9 cellular contexts compared by ENCODE assay signal in genomic region chr16:15434079-15434424, GRCh38. TPM values are rescaled to one million over a fixed set of nuclear protein-coding genes. Genes with fewer than 3 reads are reported as not detected.
DNase-seq lines count a peak whose midpoint lies in the region; ATAC-seq and TF ChIP-seq lines count a peak whose summit lies in the region.
"Had no signal": no experiment of that assay in that cellular context is flagged by ENCODE, and none has a peak within 500 bp of the region (broad histone marks: within the 10 kb centered on the region; RNA-seq: fewer than 3 reads in every experiment).

No MANE protein-coding gene starts in this region.

- no peaks in the 10 kb centered on the region for H3K9me3 ChIP-seq in right lobe of liver
- H3K9me3 ChIP-seq in thoracic aorta = no peaks in the 10 kb centered on the region

- intact Hi-C loops in activated CD4-positive, alpha-beta T cell treated with anti-CD3 and anti-CD28 coated beads, Interleukin-2, amount 10 ng/mL, durations not matched to agents 24 days and 14 days (cut with micrococcal nuclease) = no loop called here
- intact Hi-C loops in right lobe of liver (cut with DNase I) = no loop called here

- in situ Hi-C loops in brain microvascular endothelial cell (cut with HindIII; ENCODE audit: low pct_ligation_motif_present, low sequenced_read_pairs) = no loop called here

- DNase-seq in activated CD4-positive, alpha-beta T cell treated with anti-CD3 and anti-CD28 coated beads, Interleukin-2, amount 10 ng/mL, durations not matched to agents 24 days and 14 days = no peak
- DNase-seq in activated CD4-positive, alpha-beta T cell treated with anti-CD3 and anti-CD28 coated beads for 1 hour = no peak
- DNase-seq in brain microvascular endothelial cell = no peak
- DNase-seq in right lobe of liver = no peak
- no peak for DNase-seq in thoracic aorta (ENCODE audit: low spot score)
- DNase-seq in stimulated activated CD4-positive, alpha-beta T cell treated with anti-CD3 and anti-CD28 coated beads, Interleukin-4, amount 100 ng/mL, for 24 hours = no peak
- DNase-seq: NCI-H2171 treated with DMSO at 0.1 percent for 48 hours had no signal

- H3K9me3 Mint-ChIP-seq in activated CD4-positive, alpha-beta T cell treated with anti-CD3 and anti-CD28 coated beads, Interleukin-2, amount 10 ng/mL, durations not matched to agents 24 days and 14 days = no peaks in the 10 kb centered on the region

- H3K4me3 Mint-ChIP-seq in activated CD4-positive, alpha-beta T cell treated with anti-CD3 and anti-CD28 coated beads, Interleukin-2, amount 10 ng/mL, durations not matched to agents 24 days and 14 days = peak overlapping the region; percentile 90

- TF ChIP-seq POLR2A in right lobe of liver (IDR thresholded peaks at IDR 0.05) = no peak

- H3K27ac ChIP-seq in brain microvascular endothelial cell = no peak overlapping the region
- peak overlapping the region in 1 of 3 donors; percentile 73 for H3K27ac ChIP-seq in right lobe of liver
- peak overlapping the region; percentile 64 to 70 for H3K27ac ChIP-seq in thoracic aorta

- H3K36me3 Mint-ChIP-seq in activated CD4-positive, alpha-beta T cell treated with anti-CD3 and anti-CD28 coated beads, Interleukin-2, amount 10 ng/mL, durations not matched to agents 24 days and 14 days (ENCODE audit: low read depth) = no peaks in the 10 kb centered on the region

- peaks cover 14% of the 10 kb centered on the region for H3K4me1 Mint-ChIP-seq in activated CD4-positive, alpha-beta T cell treated with anti-CD3 and anti-CD28 coated beads, Interleukin-2, amount 10 ng/mL, durations not matched to agents 24 days and 14 days

- H3K4me3 ChIP-seq in brain microvascular endothelial cell (ENCODE audit: low read depth, low read length) = peak overlapping the region; percentile 88
- peak overlapping the region in 2 of 3 donors; percentile 83 to 91 for H3K4me3 ChIP-seq in right lobe of liver
- peak overlapping the region; percentile 82 for H3K4me3 ChIP-seq in thoracic aorta

- H3K27me3 ChIP-seq in brain microvascular endothelial cell (replicated peaks) (no peaks in the 10 kb centered on the region), right lobe of liver (no peaks in the 10 kb centered on the region), thoracic aorta (replicated peaks; ENCODE audit: insufficient read depth) (no peaks in the 10 kb centered on the region)

- H3K27ac Mint-ChIP-seq in activated CD4-positive, alpha-beta T cell treated with anti-CD3 and anti-CD28 coated beads, Interleukin-2, amount 10 ng/mL, durations not matched to agents 24 days and 14 days = no peak overlapping the region

- no peak for TF ChIP-seq CTCF in brain microvascular endothelial cell (IDR thresholded peaks at IDR 0.05; ENCODE audit: low read depth, low read length, missing control alignments)
- no peak for TF ChIP-seq CTCF in right lobe of liver (IDR thresholded peaks at IDR 0.05)
- no peak for TF ChIP-seq CTCF in thoracic aorta (IDR thresholded peaks at IDR 0.05)

- ATAC-seq in right lobe of liver (peak in 1 of 4 donors; percentile 2), thoracic aorta (ENCODE audit: insufficient number of reproducible peaks, low FRiP score, low read depth) (no peak), GM21717 (IDR thresholded peaks at IDR 0.05; ENCODE audit: unreplicated experiment) (no peak), HG03354 (IDR thresholded peaks at IDR 0.05; ENCODE audit: poor library complexity, severe bottlenecking, unreplicated experiment) (no peak)

- H3K4me1 ChIP-seq in right lobe of liver = peaks cover 0 to 17% (median 7%) of the 10 kb centered on the region in 4 donors
- peaks cover 0 to 20% of the 10 kb centered on the region in 2 donors for H3K4me1 ChIP-seq in thoracic aorta (ENCODE audit: control insufficient read depth in 1 of 2, low read depth in 2 of 2)

- H3K27me3 Mint-ChIP-seq in activated CD4-positive, alpha-beta T cell treated with anti-CD3 and anti-CD28 coated beads, Interleukin-2, amount 10 ng/mL, durations not matched to agents 24 days and 14 days = peaks cover 15% of the 10 kb centered on the region

- H3K36me3 ChIP-seq in brain microvascular endothelial cell (replicated peaks) (no peaks in the 10 kb centered on the region), right lobe of liver (no peaks in the 10 kb centered on the region), thoracic aorta (no peaks in the 10 kb centered on the region)

- WGBS in right lobe of liver (ENCODE audit: insufficient coverage, low coverage, low lambda C conversion rate, missing lambda C conversion rate) = 23% methylated on average over 10 of the region's 12 CpGs

RNA-seq across cellular contexts. Expression of gene BMERB1, which starts 0.3 kb away (rescaled TPM):
- 15.5 and 17.0 TPM in 2 replicates for total RNA-seq in activated CD4-positive, alpha-beta T cell treated with anti-CD3 and anti-CD28 coated beads, Interleukin-2, amount 10 ng/mL, durations not matched to agents 24 days and 14 days
- total RNA-seq in right lobe of liver (10 to 100 TPM in 4 of 6 experiments, 1 to 10 TPM in 2; 7.0 to 24.0 (median 10.5) TPM), thoracic aorta (10 to 100 TPM; 75.1 to 95.2 TPM)

RNA-seq across cellular contexts. Expression of gene MPV17L, which starts 38.5 kb away (rescaled TPM):
- 0.09 and 0.21 TPM in 2 replicates for total RNA-seq in activated CD4-positive, alpha-beta T cell treated with anti-CD3 and anti-CD28 coated beads, Interleukin-2, amount 10 ng/mL, durations not matched to agents 24 days and 14 days
- total RNA-seq in right lobe of liver (10 to 100 TPM in 5 of 6 experiments, 1 to 10 TPM in 1; 9.3 to 18.8 (median 16.0) TPM), thoracic aorta (1 to 10 TPM; 5.0 to 8.2 TPM)

RNA-seq across cellular contexts. Expression of gene NPIPA5, which starts 56.0 kb away (rescaled TPM):
- total RNA-seq in activated CD4-positive, alpha-beta T cell treated with anti-CD3 and anti-CD28 coated beads, Interleukin-2, amount 10 ng/mL, durations not matched to agents 24 days and 14 days = 11.8 and 12.9 TPM in 2 replicates
- total RNA-seq in right lobe of liver = 1 to 10 TPM in 5 of 6 experiments, not detected in 1; 1.9 to 5.5 (median 3.5) TPM
- 10 to 100 TPM in 1 of 2 donors, 1 to 10 TPM in 1; 5.4 to 28.6 TPM for total RNA-seq in thoracic aorta
